In the genomic region with DNA sequence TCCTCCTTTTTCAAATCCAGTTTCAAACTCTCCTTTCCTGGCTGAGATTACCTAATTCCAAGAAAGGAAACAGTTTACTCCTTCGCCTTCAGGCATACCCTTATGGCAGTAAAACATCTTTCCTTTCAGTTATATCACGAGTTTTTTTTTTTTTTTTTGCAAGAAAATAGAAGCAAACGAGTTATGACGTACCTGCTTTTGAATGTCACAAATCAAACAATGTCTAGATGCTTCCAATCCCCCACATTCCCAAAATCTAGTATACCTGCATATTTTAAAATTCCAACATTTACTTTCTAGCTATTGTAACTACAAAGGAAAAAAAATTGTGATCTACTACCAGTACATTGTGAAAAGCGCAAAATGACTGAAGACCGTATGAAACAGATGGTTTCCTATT, we compare ENCODE assay signal across 1 cellular context.
TF ChIP-seq lines count a peak whose summit lies in the region.

No MANE protein-coding gene starts in this region.

TF ChIP-seq in IMR-90, 13 proteins besides CTCF, POLR2A, EP300 and RAD21:
- TF ChIP-seq SMC3 (IDR thresholded peaks at IDR 0.05; ENCODE audit: low read depth, low read length) (no peak), BHLHE40 (IDR thresholded peaks at IDR 0.05; ENCODE audit: low read depth, low read length) (no peak), MXI1 (IDR thresholded peaks at IDR 0.05; ENCODE audit: borderline replicate concordance, low read depth, low read length) (no peak), FOS (IDR thresholded peaks at IDR 0.05; ENCODE audit: low read depth, low read length) (no peak)
